Comparison of ENCODE assay signal across 27 cellular contexts in genomic region chr1:41679531-41679930, GRCh38.
DNase-seq lines count a peak whose midpoint lies in the region; ATAC-seq, FAIRE-seq and TF ChIP-seq lines count a peak whose summit lies in the region.
"Had no signal": no experiment of that assay in that cellular context is flagged by ENCODE, and none has a peak within 500 bp of the region (broad histone marks: within the 10 kb centered on the region; RNA-seq: fewer than 3 reads in every experiment).

No MANE protein-coding gene starts in this region.

- H3K4me3 Mint-ChIP-seq in activated CD4-positive, alpha-beta T cell treated with anti-CD3 and anti-CD28 coated beads, Interleukin-2, amount 10 ng/mL, durations not matched to agents 7 days and 5 days: no peak overlapping the region
- H3K4me3 Mint-ChIP-seq in stimulated activated effector memory CD8-positive, alpha-beta T cell treated with anti-CD3 and anti-CD28 coated beads, Interleukin-12 subunit alpha, Interleukin-12 subunit beta, amount 100 ng/mL, for 72 hours: no peak overlapping the region
- H3K4me3 Mint-ChIP-seq: activated B cell treated with CpG ODN at 0.5 μM for 24 hours; activated naive CD8-positive, alpha-beta T cell treated with anti-CD3 and anti-CD28 coated beads for 36 hours; endodermal cell; stimulated activated naive CD8-positive, alpha-beta T cell treated with anti-CD3 and anti-CD28 coated beads, Interleukin-15, amount 100 ng/mL, for 72 hours had no signal

- no peaks in the 10 kb centered on the region for H4K20me1 ChIP-seq in HepG2 (ENCODE audit: insufficient read depth, low read length)

- ATAC-seq in esophagus mucosa (peak; percentile 63), HepG2 (no peak)
- no peak for ATAC-seq in stimulated activated effector memory CD8-positive, alpha-beta T cell treated with anti-CD3 and anti-CD28 coated beads, Interleukin-12 subunit alpha, Interleukin-12 subunit beta, amount 100 ng/mL, for 72 hours
- ATAC-seq: naive thymus-derived CD4-positive, alpha-beta T cell; stimulated activated naive CD8-positive, alpha-beta T cell treated with anti-CD3 and anti-CD28 coated beads, Interleukin-15, amount 100 ng/mL, for 72 hours had no signal

- no peaks in the 10 kb centered on the region for H3K9me3 ChIP-seq in HepG2 (ENCODE audit: low read length)
- H3K9me3 ChIP-seq: ovary, SK-N-SH, transverse colon had no signal

- H3K36me3 Mint-ChIP-seq in activated CD4-positive, alpha-beta T cell treated with anti-CD3 and anti-CD28 coated beads, Interleukin-2, amount 10 ng/mL, durations not matched to agents 7 days and 5 days (ENCODE audit: low read depth): peaks cover 4% of the 10 kb centered on the region
- H3K36me3 Mint-ChIP-seq in stimulated activated effector memory CD8-positive, alpha-beta T cell treated with anti-CD3 and anti-CD28 coated beads, Interleukin-12 subunit alpha, Interleukin-12 subunit beta, amount 100 ng/mL, for 72 hours: no peaks in the 10 kb centered on the region
- H3K36me3 Mint-ChIP-seq: activated naive CD8-positive, alpha-beta T cell treated with anti-CD3 and anti-CD28 coated beads for 36 hours; IgD-negative memory B cell had no signal

- no peaks in the 10 kb centered on the region for H3K79me2 ChIP-seq in HepG2 (ENCODE audit: insufficient read depth, low read length)

- no peaks in the 10 kb centered on the region for H3K36me3 ChIP-seq in HepG2 (replicated peaks in 1 of 2; ENCODE audit: control insufficient read depth in 1 of 2, insufficient read depth in 2 of 2, low read length in 2 of 2)
- H3K36me3 ChIP-seq: ovary, transverse colon had no signal

- H3K27me3 ChIP-seq in HepG2 (ENCODE audit: control insufficient read depth in 1 of 2, insufficient read depth in 2 of 2, low read length in 2 of 2): peaks cover 1 to 11% of the 10 kb centered on the region in 2 experiments; a peak in 3 of 5 replicates
- H3K27me3 ChIP-seq: ovary, transverse colon had no signal

- H3K4me1 Mint-ChIP-seq in activated CD4-positive, alpha-beta T cell treated with anti-CD3 and anti-CD28 coated beads, Interleukin-2, amount 10 ng/mL, durations not matched to agents 7 days and 5 days: peaks cover 92% of the 10 kb centered on the region
- peaks cover 86% of the 10 kb centered on the region for H3K4me1 Mint-ChIP-seq in stimulated activated effector memory CD8-positive, alpha-beta T cell treated with anti-CD3 and anti-CD28 coated beads, Interleukin-12 subunit alpha, Interleukin-12 subunit beta, amount 100 ng/mL, for 72 hours
- H3K4me1 Mint-ChIP-seq: endodermal cell had no signal

- intact Hi-C loops in HepG2 (cut with micrococcal nuclease; ENCODE audit: unreplicated experiment): no loop called here

- no peaks in the 10 kb centered on the region for H3K4me1 ChIP-seq in HepG2 (ENCODE audit: insufficient read depth, low read length)

- in situ Hi-C loops in HepG2 (cut with HindIII; ENCODE audit: extremely low pct_ligation_motif_present, low pct_unique_long_range_greater_than_20kb): no loop called here

- H3K27ac Mint-ChIP-seq in activated CD4-positive, alpha-beta T cell treated with anti-CD3 and anti-CD28 coated beads, Interleukin-2, amount 10 ng/mL, durations not matched to agents 7 days and 5 days: peak overlapping the region; percentile 55
- H3K27ac Mint-ChIP-seq in stimulated activated effector memory CD8-positive, alpha-beta T cell treated with anti-CD3 and anti-CD28 coated beads, Interleukin-12 subunit alpha, Interleukin-12 subunit beta, amount 100 ng/mL, for 72 hours: peak overlapping the region; percentile 93
- H3K27ac Mint-ChIP-seq: activated B cell treated with CpG ODN at 0.5 μM for 24 hours; activated naive CD8-positive, alpha-beta T cell treated with anti-CD3 and anti-CD28 coated beads for 36 hours; endodermal cell; stimulated activated naive CD8-positive, alpha-beta T cell treated with anti-CD3 and anti-CD28 coated beads, Interleukin-15, amount 100 ng/mL, for 72 hours had no signal

- H3K9ac ChIP-seq in HepG2 (ENCODE audit: insufficient read depth, low read depth, low read length): no peak overlapping the region
- H3K9ac ChIP-seq: SK-N-SH had no signal

- no peak overlapping the region for H3K4me3 ChIP-seq in HepG2 (replicated peaks in 1 of 3; ENCODE audit: insufficient read depth in 1 of 3, low read depth in 2 of 3, low read length in 3 of 3)
- H3K4me3 ChIP-seq: ovary, transverse colon had no signal

- no peak for TF ChIP-seq POLR2A in HepG2 (IDR thresholded peaks at IDR 0.05; ENCODE audit: insufficient read depth in 1 of 2, low read depth in 2 of 2, low read length in 2 of 2)

- TF ChIP-seq EP300 in HepG2 (IDR thresholded peaks at IDR 0.05; ENCODE audit: low read depth in 2 of 2, low read length in 2 of 2) (no peak), HepG2 (CRISPR knock-in tag; IDR thresholded peaks at IDR 0.05; ENCODE audit: borderline replicate concordance) (no peak)

- TF ChIP-seq RAD21 in HepG2 (CRISPR knock-in tag; IDR thresholded peaks at IDR 0.05): no peak

- no peak overlapping the region for H3K27ac ChIP-seq in HepG2 (ENCODE audit: extremely low read length, insufficient read depth, low read length)
- H3K27ac ChIP-seq: HL-60, ovary, transverse colon had no signal

- H3K27me3 Mint-ChIP-seq in activated CD4-positive, alpha-beta T cell treated with anti-CD3 and anti-CD28 coated beads, Interleukin-2, amount 10 ng/mL, durations not matched to agents 7 days and 5 days: no peaks in the 10 kb centered on the region
- H3K27me3 Mint-ChIP-seq: activated B cell treated with CpG ODN at 0.5 μM for 24 hours; activated naive CD8-positive, alpha-beta T cell treated with anti-CD3 and anti-CD28 coated beads for 36 hours; IgD-negative memory B cell; naive thymus-derived CD4-positive, alpha-beta T cell; stimulated activated naive CD8-positive, alpha-beta T cell treated with anti-CD3 and anti-CD28 coated beads, Interleukin-15, amount 100 ng/mL, for 72 hours had no signal

- CTCF ChIA-PET in activated CD4-positive, alpha-beta T cell treated with anti-CD3 and anti-CD28 coated beads, Interleukin-2, amount 10 ng/mL, durations not matched to agents 7 days and 5 days (lab: Charles Lee): interaction anchor here (0.6 to 5.4 kb wide), 8 partner anchors 7 to 133 kb away, joined by 3 to 34 read pairs (median 4); no protein-coding TSS in a partner anchor
- CTCF ChIA-PET in HepG2 (lab: Yijun Ruan, JAX; ENCODE audit: low intra/inter-chr PET ratio, low total read pairs): no interaction called here

- WGBS in HepG2 (ENCODE audit: low lambda C conversion rate): no CpG with 5 or more reads among the region's 1 CpG

- DNase-seq in activated CD4-positive, alpha-beta T cell treated with anti-CD3 and anti-CD28 coated beads, Interleukin-2, amount 10 ng/mL, durations not matched to agents 7 days and 5 days: no peak
- no peak for DNase-seq in activated CD4-positive, alpha-beta T cell treated with anti-CD3 and anti-CD28 coated beads, Interleukin-2, amount 50 U/mL, for 1 hour
- DNase-seq in RPMI7951 (ENCODE audit: low read depth): peak; percentile 31
- DNase-seq in stimulated activated effector memory CD8-positive, alpha-beta T cell treated with anti-CD3 and anti-CD28 coated beads, Interleukin-12 subunit alpha, Interleukin-12 subunit beta, amount 100 ng/mL, for 72 hours (ENCODE audit: low spot score in 2 of 2): no peak
- no peak for DNase-seq in HepG2 (ENCODE audit: low spot score)
- no peak for DNase-seq in GDM1 (lab: John Stamatoyannopoulos, UW)
- DNase-seq in NCI-H510A treated with DMSO at 0.1 percent for 48 hours (lab: John Stamatoyannopoulos, UW): no peak
- DNase-seq: activated B cell treated with CpG ODN at 0.5 μM for 24 hours; activated naive CD8-positive, alpha-beta T cell treated with anti-CD3 and anti-CD28 coated beads for 36 hours; Calu3; EL; endodermal cell; head of caudate nucleus; MM.1S; naive thymus-derived CD4-positive, alpha-beta T cell; NCI-H1436; NCI-H524 treated with DMSO at 0.1 percent for 48 hours; ovary; SK-N-SH; stimulated activated CD4-positive, alpha-beta T cell treated with anti-CD3 and anti-CD28 coated beads, Interleukin-4, amount 100 ng/mL, for 24 hours; stimulated activated naive CD8-positive, alpha-beta T cell treated with anti-CD3 and anti-CD28 coated beads, Interleukin-15, amount 100 ng/mL, for 72 hours; T1000; transverse colon had no signal

- no peak for FAIRE-seq in HepG2 (lab: Jason Lieb, UNC)
- FAIRE-seq: H54 had no signal

- no TSS peak for BruUV-seq in HepG2 (replicated peaks; lab: Mats Ljungman, UMichigan)

- no peak overlapping the region for H3K4me2 ChIP-seq in HepG2 (ENCODE audit: low read depth, low read length)
- H3K4me2 ChIP-seq: SK-N-SH had no signal

- POLR2A ChIA-PET in activated CD4-positive, alpha-beta T cell treated with anti-CD3 and anti-CD28 coated beads, Interleukin-2, amount 10 ng/mL, durations not matched to agents 7 days and 5 days (lab: Charles Lee): no interaction called here
- POLR2A ChIA-PET in HepG2 (lab: Yijun Ruan, JAX): no interaction called here

- no peaks in the 10 kb centered on the region for H3K9me3 Mint-ChIP-seq in activated CD4-positive, alpha-beta T cell treated with anti-CD3 and anti-CD28 coated beads, Interleukin-2, amount 10 ng/mL, durations not matched to agents 7 days and 5 days
- H3K9me3 Mint-ChIP-seq in stimulated activated effector memory CD8-positive, alpha-beta T cell treated with anti-CD3 and anti-CD28 coated beads, Interleukin-12 subunit alpha, Interleukin-12 subunit beta, amount 100 ng/mL, for 72 hours: no peaks in the 10 kb centered on the region
- H3K9me3 Mint-ChIP-seq: activated B cell treated with CpG ODN at 0.5 μM for 24 hours; activated naive CD8-positive, alpha-beta T cell treated with anti-CD3 and anti-CD28 coated beads for 36 hours; endodermal cell; IgD-negative memory B cell; naive thymus-derived CD4-positive, alpha-beta T cell; stimulated activated naive CD8-positive, alpha-beta T cell treated with anti-CD3 and anti-CD28 coated beads, Interleukin-15, amount 100 ng/mL, for 72 hours had no signal

- TF ChIP-seq CTCF in HepG2 (CRISPR knock-in tag; IDR thresholded peaks at IDR 0.05): no peak

- H2AFZ ChIP-seq in HepG2 (ENCODE audit: low read length): no peak overlapping the region

TF ChIP-seq in HepG2, 621 proteins besides CTCF, POLR2A, EP300 and RAD21 (continues in another document):
- TF ChIP-seq PRMT3 (CRISPR knock-in tag; IDR thresholded peaks at IDR 0.05; ENCODE audit: borderline replicate concordance, low read depth): no peak
- TF ChIP-seq KDM5A (IDR thresholded peaks at IDR 0.05; ENCODE audit: borderline replicate concordance, low read length): no peak
- TF ChIP-seq DNMT1 (CRISPR knock-in tag; IDR thresholded peaks at IDR 0.05): no peak
- no peak for TF ChIP-seq ZBTB20 (CRISPR knock-in tag; IDR thresholded peaks at IDR 0.05; ENCODE audit: borderline replicate concordance, low read depth)
- TF ChIP-seq GATAD2A (CRISPR knock-in tag; IDR thresholded peaks at IDR 0.05): no peak
- no peak for TF ChIP-seq ZNF567 (CRISPR knock-in tag; IDR thresholded peaks at IDR 0.05; ENCODE audit: borderline replicate concordance)
